12 cellular contexts compared by ENCODE assay signal in the genomic region with DNA sequence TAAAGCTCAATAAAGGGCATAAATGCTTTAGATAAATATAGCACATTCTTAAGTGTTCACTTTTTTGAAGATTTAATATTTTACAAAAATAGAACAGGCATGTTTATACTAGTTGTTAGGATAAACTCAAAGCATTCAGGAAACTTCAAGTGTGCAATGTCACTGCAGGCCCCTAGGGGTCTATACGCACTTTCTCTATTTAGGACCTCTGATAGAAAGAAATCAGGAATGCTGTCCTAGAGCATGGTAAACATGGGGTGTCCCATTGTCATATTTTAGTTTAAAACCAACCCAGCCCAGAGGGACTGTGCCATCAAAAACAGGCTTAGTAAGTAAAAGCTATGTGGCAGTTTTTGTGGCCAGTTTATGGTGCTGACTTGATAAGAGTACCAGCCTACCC.
DNase-seq lines count a peak whose midpoint lies in the region; TF ChIP-seq lines count a peak whose summit lies in the region.
"Had no signal": no experiment of that assay in that cellular context is flagged by ENCODE, and none has a peak within 500 bp of the region (broad histone marks: within the 10 kb centered on the region; RNA-seq: fewer than 3 reads in every experiment).

No MANE protein-coding gene starts in this region.

- intact Hi-C loops in MCF 10A (cut with micrococcal nuclease) (no loop called here), breast epithelium (cut with DNase I; ENCODE audit: low total_unique reads) (no loop called here)

- no peaks in the 10 kb centered on the region for H3K27me3 ChIP-seq in breast epithelium
- H3K27me3 ChIP-seq in OCI-LY3 (ENCODE audit: low read depth, low read length): no peaks in the 10 kb centered on the region
- no peaks in the 10 kb centered on the region for H3K27me3 ChIP-seq in neuronal stem cell (ENCODE audit: control insufficient read depth in 3 of 3, insufficient read depth in 3 of 3, low read depth in 1 of 3, low read length in 3 of 3)

- H3K9ac ChIP-seq in OCI-LY3 (ENCODE audit: low read length): no peak overlapping the region
- H3K9ac ChIP-seq in neuronal stem cell (ENCODE audit: low read depth, low read length, poor library complexity): no peak overlapping the region

- H3K36me3 ChIP-seq in breast epithelium: no peaks in the 10 kb centered on the region
- no peaks in the 10 kb centered on the region for H3K36me3 ChIP-seq in OCI-LY3 (replicated peaks; ENCODE audit: low read depth, low read length)
- H3K36me3 ChIP-seq in neuronal stem cell (replicated peaks in 1 of 2; ENCODE audit: control insufficient read depth in 2 of 2, insufficient read depth in 2 of 2, low read length in 2 of 2): no peaks in the 10 kb centered on the region

- H4K20me1 ChIP-seq in OCI-LY3 (ENCODE audit: insufficient read depth, low read length): no peaks in the 10 kb centered on the region

- no peak overlapping the region for H3K23ac ChIP-seq in neuronal stem cell (ENCODE audit: low read depth, low read length, poor library complexity)

- H3K18ac ChIP-seq in neuronal stem cell (ENCODE audit: low read length): no peak overlapping the region

- H2BK15ac ChIP-seq in neuronal stem cell (ENCODE audit: low read length): no peak overlapping the region

- no peaks in the 10 kb centered on the region for H3K9me3 Mint-ChIP-seq in MCF 10A (ENCODE audit: unreplicated experiment)
- no peaks in the 10 kb centered on the region for H3K9me3 Mint-ChIP-seq in endothelial cell (ENCODE audit: unreplicated experiment)
- H3K9me3 Mint-ChIP-seq in type B pancreatic cell: no peaks in the 10 kb centered on the region
- H3K9me3 Mint-ChIP-seq: activated CD4-positive, alpha-beta memory T cell treated with anti-CD3 and anti-CD28 coated beads for 36 hours; activated naive CD8-positive, alpha-beta T cell treated with anti-CD3 and anti-CD28 coated beads, Interleukin-2, amount 50 U/mL, for 24 hours had no signal

- H3K4me1 Mint-ChIP-seq in MCF 10A (ENCODE audit: insufficient read depth, unreplicated experiment) (no peaks in the 10 kb centered on the region), endothelial cell (ENCODE audit: unreplicated experiment) (peaks cover 11% of the 10 kb centered on the region), type B pancreatic cell (ENCODE audit: unreplicated experiment) (no peaks in the 10 kb centered on the region)
- H3K4me1 Mint-ChIP-seq: activated naive CD8-positive, alpha-beta T cell treated with anti-CD3 and anti-CD28 coated beads, Interleukin-2, amount 50 U/mL, for 24 hours had no signal

- H3K9me3 ChIP-seq in breast epithelium (no peaks in the 10 kb centered on the region), OCI-LY3 (ENCODE audit: insufficient read depth, low read length) (no peaks in the 10 kb centered on the region), neuronal stem cell (replicated peaks in 1 of 2; ENCODE audit: control insufficient read depth in 2 of 2, insufficient read depth in 1 of 2, low read depth in 1 of 2, low read length in 2 of 2) (no peaks in the 10 kb centered on the region)

- H4K8ac ChIP-seq in neuronal stem cell (ENCODE audit: low read depth, low read length): no peak overlapping the region

- H2AK5ac ChIP-seq in neuronal stem cell (ENCODE audit: low read depth, low read length): no peak overlapping the region

- no peak for TF ChIP-seq POLR2A in breast epithelium (IDR thresholded peaks at IDR 0.05)

- H3K4me3 Mint-ChIP-seq in MCF 10A (ENCODE audit: unreplicated experiment) (no peak overlapping the region), endothelial cell (ENCODE audit: unreplicated experiment) (no peak overlapping the region), type B pancreatic cell (no peak overlapping the region)
- H3K4me3 Mint-ChIP-seq: activated CD4-positive, alpha-beta memory T cell treated with anti-CD3 and anti-CD28 coated beads for 36 hours; activated naive CD8-positive, alpha-beta T cell treated with anti-CD3 and anti-CD28 coated beads, Interleukin-2, amount 50 U/mL, for 24 hours had no signal

- H3K4ac ChIP-seq in neuronal stem cell (ENCODE audit: low read length): no peak overlapping the region

- no peak overlapping the region for H4K91ac ChIP-seq in neuronal stem cell (ENCODE audit: low read depth, low read length, poor library complexity)

- no peaks in the 10 kb centered on the region for H3K79me1 ChIP-seq in neuronal stem cell (ENCODE audit: low read depth, low read length)

- CTCF ChIA-PET in MCF 10A (lab: Yijun Ruan, JAX): interaction anchor here (0.5 to 1.4 kb wide), 5 partner anchors 12 to 482 kb away, joined by 3 to 5 read pairs (median 4); no protein-coding TSS in a partner anchor

- H3K4me2 ChIP-seq in OCI-LY3 (ENCODE audit: low read length): no peak overlapping the region
- no peak overlapping the region for H3K4me2 ChIP-seq in neuronal stem cell (ENCODE audit: insufficient read depth, low read length, poor library complexity, severe bottlenecking)

- no TSS peak for BruUV-seq in MCF 10A (replicated peaks; lab: Mats Ljungman, UMichigan)

- no peak overlapping the region for H3K27ac Mint-ChIP-seq in MCF 10A (ENCODE audit: low read depth, unreplicated experiment)
- H3K27ac Mint-ChIP-seq in endothelial cell (ENCODE audit: unreplicated experiment): no peak overlapping the region
- H3K27ac Mint-ChIP-seq in type B pancreatic cell: no peak overlapping the region
- H3K27ac Mint-ChIP-seq: activated CD4-positive, alpha-beta memory T cell treated with anti-CD3 and anti-CD28 coated beads for 36 hours; activated naive CD8-positive, alpha-beta T cell treated with anti-CD3 and anti-CD28 coated beads, Interleukin-2, amount 50 U/mL, for 24 hours had no signal

- H3K14ac ChIP-seq in neuronal stem cell (ENCODE audit: low read length): no peak overlapping the region

- no peak overlapping the region for H2BK12ac ChIP-seq in neuronal stem cell (ENCODE audit: low read length)

- H2BK5ac ChIP-seq in neuronal stem cell (ENCODE audit: low read length): no peak overlapping the region

- H3K4me1 ChIP-seq in breast epithelium (no peaks in the 10 kb centered on the region), OCI-LY3 (ENCODE audit: low read length) (no peaks in the 10 kb centered on the region), neuronal stem cell (ENCODE audit: control insufficient read depth in 2 of 2, insufficient read depth in 1 of 2, low read depth in 1 of 2, low read length in 2 of 2) (no peaks in the 10 kb centered on the region)

- H3K27ac ChIP-seq in breast epithelium: no peak overlapping the region
- no peak overlapping the region for H3K27ac ChIP-seq in OCI-LY3 (ENCODE audit: low read length)
- H3K27ac ChIP-seq in coronary artery: no peak overlapping the region
- H3K27ac ChIP-seq in neuronal stem cell (replicated peaks; ENCODE audit: low read length): no peak overlapping the region
- H3K27ac ChIP-seq: SK-N-MC had no signal

- peak; percentile 31 for TF ChIP-seq CTCF in MCF 10A (IDR thresholded peaks at IDR 0.05; ENCODE audit: unreplicated experiment)
- no peak for TF ChIP-seq CTCF in breast epithelium (IDR thresholded peaks at IDR 0.05)
- peak; percentile 41 for TF ChIP-seq CTCF in OCI-LY3 (IDR thresholded peaks at IDR 0.05; ENCODE audit: low read depth, low read length)
- peak; percentile 65 for TF ChIP-seq CTCF in endothelial cell (IDR thresholded peaks at IDR 0.05; ENCODE audit: unreplicated experiment)
- peak; percentile 74 for TF ChIP-seq CTCF in type B pancreatic cell (conservative IDR thresholded peaks at IDR 0.05)
- TF ChIP-seq CTCF in coronary artery (IDR thresholded peaks at IDR 0.05): no peak

- peak; percentile 6 for DNase-seq in MCF 10A (ENCODE audit: unreplicated experiment)
- DNase-seq in breast epithelium (ENCODE audit: low spot score in 2 of 2): no peak
- DNase-seq in endothelial cell (ENCODE audit: low spot score): no peak
- DNase-seq in type B pancreatic cell (ENCODE audit: extremely low spot score, unreplicated experiment): no peak
- DNase-seq in DMS153 treated with DMSO at 0.1 percent for 48 hours (lab: John Stamatoyannopoulos, UW; ENCODE audit: unreplicated experiment): no peak
- no peak for DNase-seq in coronary artery (ENCODE audit: low spot score)
- no peak for DNase-seq in neuronal stem cell (ENCODE audit: low spot score)
- DNase-seq: activated CD4-positive, alpha-beta memory T cell treated with anti-CD3 and anti-CD28 coated beads for 36 hours; activated naive CD8-positive, alpha-beta T cell treated with anti-CD3 and anti-CD28 coated beads, Interleukin-2, amount 50 U/mL, for 24 hours; islet precursor cell had no signal

- POLR2A ChIA-PET in MCF 10A (lab: Yijun Ruan, JAX): no interaction called here

- no peak overlapping the region for H2BK120ac ChIP-seq in neuronal stem cell (ENCODE audit: low read depth, low read length)

- H3K36me3 Mint-ChIP-seq in MCF 10A (ENCODE audit: insufficient read depth, unreplicated experiment) (no peaks in the 10 kb centered on the region), endothelial cell (ENCODE audit: low read depth, unreplicated experiment) (no peaks in the 10 kb centered on the region), type B pancreatic cell (no peaks in the 10 kb centered on the region)
- H3K36me3 Mint-ChIP-seq: activated CD4-positive, alpha-beta memory T cell treated with anti-CD3 and anti-CD28 coated beads for 36 hours had no signal

- H2AFZ ChIP-seq in OCI-LY3 (ENCODE audit: low read depth, low read length) (no peak overlapping the region), neuronal stem cell (ENCODE audit: low read length) (no peak overlapping the region)

- WGBS in neuronal stem cell (ENCODE audit: extremely low coverage in 2 of 2, insufficient read length in 2 of 2, insufficient replicate concordance in 1 of 2), 2 donors: no CpG with 5 or more reads among the region's 1 CpG

- H3K79me2 ChIP-seq in OCI-LY3 (ENCODE audit: low read length): no peaks in the 10 kb centered on the region

- H3K27me3 Mint-ChIP-seq in MCF 10A (ENCODE audit: insufficient read depth, unreplicated experiment) (peaks cover 2% of the 10 kb centered on the region), endothelial cell (ENCODE audit: unreplicated experiment) (no peaks in the 10 kb centered on the region), type B pancreatic cell (peaks cover 6% of the 10 kb centered on the region)

- H3K4me3 ChIP-seq in breast epithelium (no peak overlapping the region), OCI-LY3 (ENCODE audit: low read length) (no peak overlapping the region), coronary artery (no peak overlapping the region), neuronal stem cell (ENCODE audit: low read length in 2 of 2) (no peak overlapping the region)
- H3K4me3 ChIP-seq: SK-N-MC had no signal

Comparison
In these comparisons a context has a peak if more than half of its experiments do, and no peak if none do; other contexts are left out.
1. CTCF ChIP-seq: peak in MCF 10A (single experiment), OCI-LY3 (single experiment), endothelial cell (single experiment) and type B pancreatic cell (single experiment); none in breast epithelium (0 of 3) and coronary artery (single experiment).